Comparison of ENCODE assay signal across 10 cellular contexts in the genomic region with DNA sequence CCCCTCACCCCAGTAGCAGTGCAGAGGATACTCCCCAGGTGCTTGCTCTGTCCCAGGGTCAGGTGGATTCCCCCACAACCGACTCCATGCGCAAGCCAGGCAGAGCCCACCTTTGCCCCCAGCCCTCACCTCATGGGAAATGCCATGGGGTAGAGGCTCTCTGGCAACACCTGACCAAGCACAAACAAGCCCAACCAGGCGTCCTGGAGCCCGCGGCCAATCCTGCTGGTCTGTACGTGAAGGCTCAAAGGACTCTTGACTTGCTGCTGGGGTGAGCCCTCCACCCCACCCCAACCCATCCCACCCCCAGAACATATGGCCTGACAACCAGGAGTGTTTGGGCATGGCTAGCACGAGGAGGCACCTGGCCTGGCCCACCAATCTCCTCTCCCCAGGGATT. TPM values are rescaled to one million over a fixed set of nuclear protein-coding genes. Genes with fewer than 3 reads are reported as not detected.
DNase-seq lines count a peak whose midpoint lies in the region; ATAC-seq and TF ChIP-seq lines count a peak whose summit lies in the region.
"Had no signal": no experiment of that assay in that cellular context is flagged by ENCODE, and none has a peak within 500 bp of the region (broad histone marks: within the 10 kb centered on the region; RNA-seq: fewer than 3 reads in every experiment).

No MANE protein-coding gene starts in this region.

- no peak for ATAC-seq in naive thymus-derived CD8-positive, alpha-beta T cell
- no peak for ATAC-seq in GM19328 (IDR thresholded peaks at IDR 0.05; ENCODE audit: unreplicated experiment)

- H3K27me3 ChIP-seq in BE2C (no peaks in the 10 kb centered on the region), HUES6 (ENCODE audit: control insufficient read depth, insufficient read depth, low read length) (peaks cover 30% of the 10 kb centered on the region)

- CTCF ChIA-PET in MCF 10A (lab: Yijun Ruan, JAX): interaction anchor here (1.1 to 1.3 kb wide), 2 partner anchors 19 to 32 kb away, joined by 3 to 4 read pairs; no protein-coding TSS in a partner anchor

- H3K4me1 ChIP-seq in BE2C (peaks cover 24% of the 10 kb centered on the region), HUES6 (ENCODE audit: control insufficient read depth, insufficient read depth, low read length) (peaks cover 54% of the 10 kb centered on the region)

- no peak for TF ChIP-seq CTCF in BE2C (IDR thresholded peaks at IDR 0.05; ENCODE audit: low read depth, low read length)
- TF ChIP-seq CTCF in MCF 10A (IDR thresholded peaks at IDR 0.05; ENCODE audit: unreplicated experiment): no peak

- H3K36me3 Mint-ChIP-seq in MCF 10A (ENCODE audit: insufficient read depth, unreplicated experiment): no peaks in the 10 kb centered on the region
- H3K36me3 Mint-ChIP-seq in naive thymus-derived CD8-positive, alpha-beta T cell: no peaks in the 10 kb centered on the region

- H3K36me3 ChIP-seq in BE2C: no peaks in the 10 kb centered on the region
- H3K36me3 ChIP-seq in HUES6 (ENCODE audit: control insufficient read depth, insufficient read depth, low read length): no peaks in the 10 kb centered on the region
- H3K36me3 ChIP-seq: upper lobe of left lung had no signal

- no peaks in the 10 kb centered on the region for H3K9me3 Mint-ChIP-seq in MCF 10A (ENCODE audit: unreplicated experiment)
- no peaks in the 10 kb centered on the region for H3K9me3 Mint-ChIP-seq in naive thymus-derived CD8-positive, alpha-beta T cell

- peak overlapping the region; percentile 75 for H3K4me3 Mint-ChIP-seq in MCF 10A (ENCODE audit: unreplicated experiment)
- H3K4me3 Mint-ChIP-seq in naive thymus-derived CD8-positive, alpha-beta T cell: peak overlapping the region in 9 of 10 donors; percentile 2 to 90 (median 66)

- peak overlapping the region; percentile 38 for H3K4me3 ChIP-seq in BE2C (ENCODE audit: low read depth, low read length)
- peak overlapping the region; percentile 66 for H3K4me3 ChIP-seq in HUES6 (ENCODE audit: low read depth, low read length)
- H3K4me3 ChIP-seq: K562 had no signal

- BruUV-seq in MCF 10A (replicated peaks; lab: Mats Ljungman, UMichigan): no TSS peak

- intact Hi-C loops in MCF 10A (cut with micrococcal nuclease): loop anchor here (2.0 kb wide), 1 partner anchor 26 kb away; no protein-coding TSS in a partner anchor

- POLR2A ChIA-PET in MCF 10A (lab: Yijun Ruan, JAX): interaction anchor here (0.7 kb wide), 1 partner anchor 13 kb away, joined by 3 read pairs; no protein-coding TSS in a partner anchor
- POLR2A ChIA-PET in naive thymus-derived CD8-positive, alpha-beta T cell (lab: Charles Lee): interaction anchor here (0.6 to 1.3 kb wide), 4 partner anchors 15 to 55 kb away, joined by 3 to 5 read pairs (median 4); no protein-coding TSS in a partner anchor

- H3K9me3 ChIP-seq in BE2C (no peaks in the 10 kb centered on the region), HUES6 (ENCODE audit: control insufficient read depth, insufficient read depth, low read depth, low read length) (no peaks in the 10 kb centered on the region)
- H3K9me3 ChIP-seq: upper lobe of left lung had no signal

- H3K9ac ChIP-seq in HUES6 (ENCODE audit: low read length): no peak overlapping the region

- DNase-seq in BE2C (no peak), MCF 10A (ENCODE audit: unreplicated experiment) (no peak), NCI-H1417 (lab: John Stamatoyannopoulos, UW) (no peak), midbrain (lab: John Stamatoyannopoulos, UW) (no peak), 8988T (no peak)
- no peak for DNase-seq in naive thymus-derived CD8-positive, alpha-beta T cell

- no peaks in the 10 kb centered on the region for H3K27me3 Mint-ChIP-seq in MCF 10A (ENCODE audit: insufficient read depth, unreplicated experiment)
- peaks cover 0 to 12% (median 3%) of the 10 kb centered on the region in 5 donors for H3K27me3 Mint-ChIP-seq in naive thymus-derived CD8-positive, alpha-beta T cell

- H3K27ac ChIP-seq in HUES6 (ENCODE audit: low read depth, low read length): no peak overlapping the region
- H3K27ac ChIP-seq: upper lobe of left lung had no signal

- no peak overlapping the region for H3K27ac Mint-ChIP-seq in MCF 10A (ENCODE audit: low read depth, unreplicated experiment)
- peak overlapping the region in 1 of 10 donors; percentile 24 for H3K27ac Mint-ChIP-seq in naive thymus-derived CD8-positive, alpha-beta T cell

- peaks cover 11% of the 10 kb centered on the region for H3K4me1 Mint-ChIP-seq in MCF 10A (ENCODE audit: insufficient read depth, unreplicated experiment)
- H3K4me1 Mint-ChIP-seq in naive thymus-derived CD8-positive, alpha-beta T cell: peaks cover 14 to 37% (median 27%) of the 10 kb centered on the region in 4 donors

RNA-seq across cellular contexts. Expression of a gene that starts 1.8 kb away (rescaled TPM):
- polyA plus RNA-seq in BE2C (2012; ENCODE audit: insufficient read depth, insufficient read length, low read depth): 104 TPM
- 1.5 and 1.7 TPM in 2 replicates for total RNA-seq in MCF 10A (2022)
- under 1 TPM in 1 of 2 experiments, not detected in 1; 0.18 TPM for total RNA-seq in naive thymus-derived CD8-positive, alpha-beta T cell
- polyA plus RNA-seq in naive thymus-derived CD8-positive, alpha-beta T cell: under 1 TPM in 2 of 3 donors, not detected in 1; 0.05 to 0.10 TPM

RNA-seq across cellular contexts. Expression of a gene that starts 53.5 kb away (rescaled TPM):
- not detected for polyA plus RNA-seq in BE2C (2012; ENCODE audit: insufficient read depth, insufficient read length, low read depth)
- total RNA-seq in MCF 10A (2022): 0.47 and 0.59 TPM in 2 replicates
- under 1 TPM in 1 of 2 experiments, not detected in 1; 0.36 TPM for total RNA-seq in naive thymus-derived CD8-positive, alpha-beta T cell
- not detected for polyA plus RNA-seq in naive thymus-derived CD8-positive, alpha-beta T cell

RNA-seq across cellular contexts. Expression of a gene that starts 58.5 kb away (rescaled TPM):
- polyA plus RNA-seq in BE2C (2012; ENCODE audit: insufficient read depth, insufficient read length, low read depth): 3.4 TPM
- 42.1 and 49.1 TPM in 2 replicates for total RNA-seq in MCF 10A (2022)
- total RNA-seq in naive thymus-derived CD8-positive, alpha-beta T cell: not detected
- polyA plus RNA-seq in naive thymus-derived CD8-positive, alpha-beta T cell: under 1 TPM in 1 of 3 donors, not detected in 2; 0.20 TPM

Comparison
In these comparisons a context has a peak if more than half of its experiments do, and no peak if none do; other contexts are left out.
1. RNA of a gene that starts 58.5 kb away (total RNA-seq): 42.1 to 49.1 TPM in MCF 10A; not detected in naive thymus-derived CD8-positive, alpha-beta T cell; every median in the first group is over 10 times any median in the second.